1 cellular context compared by ENCODE assay signal in genomic region chr12:104526751-104527150, GRCh38.
TF ChIP-seq lines count a peak whose summit lies in the region.

No MANE protein-coding gene starts in this region.

TF ChIP-seq in H1, 55 proteins besides CTCF, POLR2A, EP300 and RAD21:
- 0 out of 2 replicates have a peak, but pooled peaks have one; percentile 8 for TF ChIP-seq YY1 (IDR thresholded peaks at IDR 0.05; ENCODE audit: low read depth, low read length)
- no peak for TF ChIP-seq SP4 (IDR thresholded peaks at IDR 0.05; ENCODE audit: low read length)
- no peak for TF ChIP-seq NRF1 (IDR thresholded peaks at IDR 0.05; ENCODE audit: low read depth, low read length)
- TF ChIP-seq KDM1A (IDR thresholded peaks at IDR 0.05; ENCODE audit: borderline replicate concordance, low read length) = peak; percentile 41; the same call in 1 of the 2 replicates
